Comparison of ENCODE assay signal across 6 cellular contexts in the genomic region with DNA sequence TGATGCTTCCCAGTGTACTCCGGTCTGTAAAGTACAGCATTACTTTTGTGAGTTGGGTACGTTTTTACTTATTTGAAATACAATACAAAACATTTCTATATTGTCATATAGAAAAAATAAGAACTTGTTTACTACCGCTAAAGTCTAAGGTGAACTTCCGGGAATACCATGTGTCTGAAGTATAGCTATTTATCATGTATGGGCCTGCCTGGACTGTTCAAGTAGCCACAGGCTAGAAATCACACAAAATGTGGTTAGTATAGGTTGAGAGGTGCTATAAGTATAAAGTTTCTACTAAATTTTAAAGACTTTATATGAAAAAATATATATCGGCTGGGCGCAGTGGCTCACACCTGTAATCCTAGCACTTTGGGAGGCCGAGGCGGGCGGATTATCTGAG.
"Had no signal": no experiment of that assay in that cellular context is flagged by ENCODE, and none has a peak within 500 bp of the region (broad histone marks: within the 10 kb centered on the region; RNA-seq: fewer than 3 reads in every experiment).

No MANE protein-coding gene starts in this region.

- H3K4me1 Mint-ChIP-seq: GM23338, H9, IgD-negative memory B cell had no signal

- H3K9me3 Mint-ChIP-seq: GM23338, H9, IgD-negative memory B cell had no signal

- DNase-seq: H9, HCEC 1CT, KBM-7 had no signal

- H3K4me3 ChIP-seq: GM23338 had no signal

- ATAC-seq: GM23338, HepG2 had no signal

- H3K27me3 Mint-ChIP-seq: IgD-negative memory B cell had no signal

- H3K27ac Mint-ChIP-seq: GM23338, H9, IgD-negative memory B cell had no signal

- H3K4me3 Mint-ChIP-seq: GM23338, H9, IgD-negative memory B cell had no signal
